Comparison of ENCODE assay signal across 14 cellular contexts in genomic region chr6:145669627-145670034, GRCh38.
A peak's percentile ranks its signal among the peaks of the same experiment; 100 is the strongest.
DNase-seq lines count a peak whose midpoint lies in the region; ATAC-seq, FAIRE-seq and TF ChIP-seq lines count a peak whose summit lies in the region.
"Had no signal": no experiment of that assay in that cellular context is flagged by ENCODE, and none has a peak within 500 bp of the region (broad histone marks: within the 10 kb centered on the region; RNA-seq: fewer than 3 reads in every experiment).

No MANE protein-coding gene starts in this region.

- no peaks in the 10 kb centered on the region for H3K4me1 Mint-ChIP-seq in activated naive CD8-positive, alpha-beta T cell treated with anti-CD3 and anti-CD28 coated beads, Interleukin-2, amount 50 U/mL, for 24 hours
- H3K4me1 Mint-ChIP-seq: activated CD4-positive, alpha-beta T cell treated with anti-CD3 and anti-CD28 coated beads, Interleukin-2, amount 10 ng/mL, durations not matched to agents 7 days and 5 days had no signal

- H4K20me1 ChIP-seq in hepatocyte (ENCODE audit: insufficient read depth, poor library complexity, severe bottlenecking), result no peaks in the 10 kb centered on the region

- no peaks in the 10 kb centered on the region for H3K36me3 ChIP-seq in hepatocyte (replicated peaks; ENCODE audit: insufficient read depth, low read depth)

- no peak overlapping the region for H3K4me2 ChIP-seq in hepatocyte

- DNase-seq in H54 (ENCODE audit: insufficient read length, low spot score) (peak; percentile 1), amniotic stem cell (lab: John Stamatoyannopoulos, UW) (peak; percentile 31), foreskin melanocyte (peak; percentile 38), smooth muscle cell of the brain vasculature (ENCODE audit: low read depth, low spot score) (peak; percentile 10), hepatocyte (ENCODE audit: low spot score) (no peak)
- no peak for DNase-seq in activated naive CD8-positive, alpha-beta T cell treated with anti-CD3 and anti-CD28 coated beads, Interleukin-2, amount 50 U/mL, for 24 hours
- DNase-seq: activated CD4-positive, alpha-beta T cell treated with anti-CD3 and anti-CD28 coated beads, Interleukin-2, amount 10 ng/mL, durations not matched to agents 7 days and 5 days; DMS53; effector CD4-positive, alpha-beta T cell; NCI-H1092; NCI-H526; stimulated activated CD4-positive, alpha-beta T cell treated with anti-CD3 and anti-CD28 coated beads, Interleukin-15, amount 100 ng/mL, for 24 hours had no signal

- no peaks in the 10 kb centered on the region for H3K9me3 ChIP-seq in hepatocyte (ENCODE audit: low read depth)

- H3K4me3 Mint-ChIP-seq in activated naive CD8-positive, alpha-beta T cell treated with anti-CD3 and anti-CD28 coated beads, Interleukin-2, amount 50 U/mL, for 24 hours, result no peak overlapping the region
- H3K4me3 Mint-ChIP-seq: activated CD4-positive, alpha-beta T cell treated with anti-CD3 and anti-CD28 coated beads, Interleukin-2, amount 10 ng/mL, durations not matched to agents 7 days and 5 days had no signal

- H2AFZ ChIP-seq in hepatocyte, result no peak overlapping the region

- peaks cover 26% of the 10 kb centered on the region for H3K36me3 Mint-ChIP-seq in activated naive CD8-positive, alpha-beta T cell treated with anti-CD3 and anti-CD28 coated beads, Interleukin-2, amount 50 U/mL, for 24 hours (ENCODE audit: low read depth)

- H3K4me1 ChIP-seq in hepatocyte (ENCODE audit: insufficient read depth), result no peaks in the 10 kb centered on the region

- TF ChIP-seq CTCF in hepatocyte (IDR thresholded peaks at IDR 0.05; ENCODE audit: poor library complexity), result no peak

- FAIRE-seq in H54 (lab: Jason Lieb, UNC), result peak; percentile 76

- TF ChIP-seq POLR2A in H54 (IDR thresholded peaks at IDR 0.05; ENCODE audit: low read depth, low read length), result no peak

- WGBS in hepatocyte (ENCODE audit: low lambda C conversion rate, missing lambda C conversion rate), result 96% methylated on average over 2 of the region's 2 CpGs

- no peaks in the 10 kb centered on the region for H3K79me2 ChIP-seq in hepatocyte

- no peaks in the 10 kb centered on the region for H3K9me2 ChIP-seq in hepatocyte (replicated peaks; ENCODE audit: insufficient read depth)

- no peak overlapping the region for H3K4me3 ChIP-seq in hepatocyte

- H3K27me3 ChIP-seq in hepatocyte, result no peaks in the 10 kb centered on the region

- H3K9me3 Mint-ChIP-seq in activated naive CD8-positive, alpha-beta T cell treated with anti-CD3 and anti-CD28 coated beads, Interleukin-2, amount 50 U/mL, for 24 hours, result no peaks in the 10 kb centered on the region
- H3K9me3 Mint-ChIP-seq: activated CD4-positive, alpha-beta T cell treated with anti-CD3 and anti-CD28 coated beads, Interleukin-2, amount 10 ng/mL, durations not matched to agents 7 days and 5 days had no signal

- ATAC-seq in GM21360 (IDR thresholded peaks at IDR 0.05; ENCODE audit: unreplicated experiment) (no peak), esophagus mucosa (no peak)
- ATAC-seq in activated naive CD8-positive, alpha-beta T cell treated with anti-CD3 and anti-CD28 coated beads, Interleukin-2, amount 50 U/mL, for 24 hours, result no peak

- H3K27ac ChIP-seq in hepatocyte, result no peak overlapping the region

- no peaks in the 10 kb centered on the region for H3K27me3 Mint-ChIP-seq in activated naive CD8-positive, alpha-beta T cell treated with anti-CD3 and anti-CD28 coated beads, Interleukin-2, amount 50 U/mL, for 24 hours
- H3K27me3 Mint-ChIP-seq: activated CD4-positive, alpha-beta T cell treated with anti-CD3 and anti-CD28 coated beads, Interleukin-2, amount 10 ng/mL, durations not matched to agents 7 days and 5 days had no signal

- H3K27ac Mint-ChIP-seq in activated naive CD8-positive, alpha-beta T cell treated with anti-CD3 and anti-CD28 coated beads, Interleukin-2, amount 50 U/mL, for 24 hours, result no peak overlapping the region
- H3K27ac Mint-ChIP-seq: activated CD4-positive, alpha-beta T cell treated with anti-CD3 and anti-CD28 coated beads, Interleukin-2, amount 10 ng/mL, durations not matched to agents 7 days and 5 days had no signal

Comparison
In these comparisons a context has a peak if more than half of its experiments do, and no peak if none do; other contexts are left out.
1. DNase-seq: peak in H54 (single experiment), amniotic stem cell (single experiment), foreskin melanocyte (single experiment) and smooth muscle cell of the brain vasculature (single experiment); none in activated naive CD8-positive, alpha-beta T cell treated with anti-CD3 and anti-CD28 coated beads, Interleukin-2, amount 50 U/mL, for 24 hours (single experiment) and hepatocyte (single experiment).